ENCODE assay signal across 15 cellular contexts in the genomic region with DNA sequence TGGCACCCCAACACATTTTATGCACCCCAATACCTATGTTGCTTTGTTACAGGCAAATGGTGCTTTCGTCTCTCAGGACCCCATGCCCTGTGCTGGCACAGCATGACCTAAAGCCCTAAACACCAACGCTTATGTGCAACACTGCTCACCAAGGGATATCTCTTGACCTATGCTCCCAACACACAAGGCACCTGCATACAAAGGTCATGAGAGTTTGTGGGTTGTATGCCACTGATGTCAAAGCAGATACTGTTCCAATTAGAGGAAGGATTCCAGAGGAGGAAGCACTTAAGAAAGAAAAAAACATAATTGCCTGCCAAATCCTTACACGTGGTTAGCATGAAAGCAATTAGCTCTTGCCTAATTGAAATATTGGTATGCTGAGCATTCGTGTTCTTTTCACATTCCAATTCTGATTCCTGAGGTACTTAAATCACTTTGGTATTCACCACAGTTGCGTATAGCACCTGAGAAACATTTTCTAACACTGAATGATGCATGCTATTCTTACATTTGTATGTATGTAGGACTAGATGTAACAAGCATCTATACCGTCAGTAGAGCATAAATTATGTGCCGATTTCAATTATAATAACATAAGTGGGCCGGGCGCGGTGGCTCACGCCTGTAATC. TPM values are rescaled to one million over a fixed set of nuclear protein-coding genes. Genes with fewer than 3 reads are reported as not detected.
DNase-seq lines count a peak whose midpoint lies in the region; ATAC-seq, FAIRE-seq and TF ChIP-seq lines count a peak whose summit lies in the region.
"Not testable (repeated sequence)": the region's sequence is repeated elsewhere in the genome, so short reads cannot be mapped to it uniquely, and the experiment has no call there.
"Had no signal": no experiment of that assay in that cellular context is flagged by ENCODE, and none has a peak within 500 bp of the region (broad histone marks: within the 10 kb centered on the region; RNA-seq: fewer than 3 reads in every experiment).

No MANE protein-coding gene starts in this region.

- H3K27me3 ChIP-seq in bronchial epithelial cell (ENCODE audit: control insufficient read depth, insufficient read depth, low read length); endothelial cell of umbilical vein (ENCODE audit: control insufficient read depth in 2 of 2, insufficient read depth in 2 of 2, low read length in 2 of 2); left lung; lower lobe of right lung (ENCODE audit: low read depth); upper lobe of right lung: not testable (repeated sequence)

- not testable (repeated sequence) for TF ChIP-seq POLR2A in A549 (IDR thresholded peaks at IDR 0.05; ENCODE audit: low read length); H54 (IDR thresholded peaks at IDR 0.05; ENCODE audit: low read depth, low read length); endothelial cell of umbilical vein (IDR thresholded peaks at IDR 0.05; ENCODE audit: low read depth, low read length)

- BruUV-seq in endothelial cell of umbilical vein (replicated peaks; lab: Mats Ljungman, UMichigan), result not testable (repeated sequence)

- not testable (repeated sequence) for TF ChIP-seq CTCF in A549 (IDR thresholded peaks at IDR 0.05); bronchial epithelial cell (IDR thresholded peaks at IDR 0.05; ENCODE audit: insufficient read depth, low read length, severe bottlenecking); endothelial cell of umbilical vein (IDR thresholded peaks at IDR 0.05; ENCODE audit: extremely low read depth in 1 of 2, insufficient read depth in 1 of 2, low read depth in 1 of 2, low read length in 2 of 2); left lung (IDR thresholded peaks at IDR 0.05); lower lobe of right lung (IDR thresholded peaks at IDR 0.05); upper lobe of right lung (IDR thresholded peaks at IDR 0.05)

- CTCF ChIA-PET in A549 (lab: Yijun Ruan, JAX); endothelial cell of umbilical vein (lab: Charles Lee): not testable (repeated sequence)

- H2AFZ ChIP-seq in endothelial cell of umbilical vein (ENCODE audit: low read depth, low read length), result not testable (repeated sequence)

- dilution Hi-C loops in endothelial cell of umbilical vein (cut with MboI; ENCODE audit: extremely low pct_ligation_motif_present, low sequenced_read_pairs), result not testable (repeated sequence)

- not testable (repeated sequence) for TF ChIP-seq EP300 in A549 (IDR thresholded peaks at IDR 0.05)

- not testable (repeated sequence) for H3K36me3 ChIP-seq in bronchial epithelial cell (ENCODE audit: control insufficient read depth, insufficient read depth, low read length); endothelial cell of umbilical vein (ENCODE audit: control insufficient read depth in 2 of 2, extremely low read depth in 1 of 2, insufficient read depth in 2 of 2, low read length in 2 of 2); left lung; lower lobe of right lung; upper lobe of right lung

- H3K9ac ChIP-seq in endothelial cell of umbilical vein (replicated peaks; ENCODE audit: extremely low read depth, insufficient read depth, low read length), result not testable (repeated sequence)

- WGBS in A549 (ENCODE audit: missing lambda C conversion rate), result no CpG with 5 or more reads among the region's 11 CpGs

- POLR2A ChIA-PET in A549 (lab: Yijun Ruan, JAX); endothelial cell of umbilical vein (lab: Charles Lee): not testable (repeated sequence)

- ATAC-seq in A549, result not testable (repeated sequence)
- ATAC-seq in left colon (peak; percentile 40), left lung (peak; percentile 77), lower lobe of right lung (peak; percentile 33 to 75), upper lobe of right lung (peak; percentile 71)

- not testable (repeated sequence) for H3K4me3 ChIP-seq in A549; bronchial epithelial cell (ENCODE audit: low read depth, low read length); endothelial cell of umbilical vein (replicated peaks in 1 of 3; ENCODE audit: insufficient read depth in 1 of 3, low read depth in 1 of 3, low read length in 3 of 3); left lung; lower lobe of right lung; upper lobe of right lung

- DNase-seq in A549 (ENCODE audit: low read depth in 1 of 2, low spot score in 1 of 2); H54 (ENCODE audit: insufficient read length, low spot score); bronchial epithelial cell (ENCODE audit: low read depth); endothelial cell of umbilical vein (ENCODE audit: low read depth, low spot score); left colon; left lung; lower lobe of right lung; upper lobe of right lung: not testable (repeated sequence)

- intact Hi-C loops in endothelial cell of umbilical vein (cut with micrococcal nuclease); left colon (cut with DNase I, micrococcal nuclease); left lung (cut with DNase I); lower lobe of right lung (cut with DNase I); upper lobe of right lung (cut with DNase I): not testable (repeated sequence)

- FAIRE-seq in A549 (lab: Jason Lieb, UNC) (peak; percentile 46), H54 (lab: Jason Lieb, UNC) (peak; percentile 33), bronchial epithelial cell (lab: Jason Lieb, UNC) (peak; percentile 7), endothelial cell of umbilical vein (lab: Jason Lieb, UNC) (peak; percentile 8)

- H3K4me2 ChIP-seq in A549; endothelial cell of umbilical vein (ENCODE audit: insufficient read depth, low read length): not testable (repeated sequence)

- H3K9me1 ChIP-seq in endothelial cell of umbilical vein (replicated peaks; ENCODE audit: control insufficient read depth, extremely low read depth, insufficient read depth, low read length), result not testable (repeated sequence)

- H3K4me1 ChIP-seq in A549; endothelial cell of umbilical vein (ENCODE audit: control insufficient read depth, extremely low read depth, insufficient read depth, low read length); left lung; lower lobe of right lung; upper lobe of right lung: not testable (repeated sequence)

- not testable (repeated sequence) for H3K79me2 ChIP-seq in endothelial cell of umbilical vein (ENCODE audit: control insufficient read depth, insufficient read depth, low read length)

- H3K9me3 ChIP-seq in A549; endothelial cell of umbilical vein (replicated peaks; ENCODE audit: control insufficient read depth, insufficient read depth, low read length); left lung; lower lobe of right lung; upper lobe of right lung: not testable (repeated sequence)

- TF ChIP-seq RAD21 in A549 (conservative IDR thresholded peaks at IDR 0.05 in 1 of 2, IDR thresholded peaks at IDR 0.05 in 1 of 2), result not testable (repeated sequence)

- not testable (repeated sequence) for H3K27ac ChIP-seq in A549; endothelial cell of umbilical vein (ENCODE audit: insufficient read depth, low read depth, low read length); left lung; lower lobe of right lung; upper lobe of right lung

- H4K20me1 ChIP-seq in endothelial cell of umbilical vein (replicated peaks; ENCODE audit: control insufficient read depth, extremely low read depth, insufficient read depth, low read length), result not testable (repeated sequence)

RNA-seq across cellular contexts. Expression of a gene that starts 14.3 kb away (rescaled TPM):
- polyA plus RNA-seq in A549 (2011; rRNA removed) (not detected in 2 replicates), A549 (2017; fragmentation: RNase III; extraction: RNeasy Plus Mini Kit Qiagen cat#74134 plus additional on column Dnase treatment) (not detected in 3 replicates), endothelial cell of umbilical vein (not detected in 2 replicates)
- polyA plus RNA-seq in A549 (2012; cell fraction: cytosol; rRNA removed), result not detected in 2 replicates
- polyA plus RNA-seq in A549 (2012; cell fraction: nucleus; rRNA removed), result not detected in 2 replicates
- polyA minus RNA-seq in A549 (2011; rRNA and poly(A)+ RNA removed), result not detected in 2 replicates
- total RNA-seq in bronchial epithelial cell (not detected in 2 replicates), endothelial cell of umbilical vein (not detected in 2 replicates), left colon (not detected), left lung (not detected), lower lobe of right lung (not detected), upper lobe of right lung (not detected)
- not detected in 2 replicates for polyA plus RNA-seq in endothelial cell of umbilical vein (2011; cell fraction: cytosol; rRNA removed)
- polyA plus RNA-seq in endothelial cell of umbilical vein (2011; cell fraction: nucleus; rRNA removed), result not detected in 2 replicates
- not detected in 2 replicates for polyA plus RNA-seq in endothelial cell of umbilical vein (2012)
- not detected in 2 replicates for polyA minus RNA-seq in endothelial cell of umbilical vein
- not detected for polyA minus RNA-seq in endothelial cell of umbilical vein (2011; cell fraction: cytosol; rRNA and poly(A)+ RNA removed)
- polyA minus RNA-seq in endothelial cell of umbilical vein (2011; cell fraction: nucleus; rRNA and poly(A)+ RNA removed), result not detected in 2 replicates
- total RNA-seq: A172; A673; CD4-positive, alpha-beta memory T cell; CD4-positive, CD25-positive, alpha-beta regulatory T cell; CD8-positive, alpha-beta memory T cell had no signal
- polyA plus RNA-seq: AG04450; CD14-positive monocyte; CD4-positive, alpha-beta memory T cell; CD4-positive, CD25-positive, alpha-beta regulatory T cell; CD8-positive, alpha-beta memory T cell had no signal
